ENCODE assay signal across 35 cellular contexts in the genomic region with DNA sequence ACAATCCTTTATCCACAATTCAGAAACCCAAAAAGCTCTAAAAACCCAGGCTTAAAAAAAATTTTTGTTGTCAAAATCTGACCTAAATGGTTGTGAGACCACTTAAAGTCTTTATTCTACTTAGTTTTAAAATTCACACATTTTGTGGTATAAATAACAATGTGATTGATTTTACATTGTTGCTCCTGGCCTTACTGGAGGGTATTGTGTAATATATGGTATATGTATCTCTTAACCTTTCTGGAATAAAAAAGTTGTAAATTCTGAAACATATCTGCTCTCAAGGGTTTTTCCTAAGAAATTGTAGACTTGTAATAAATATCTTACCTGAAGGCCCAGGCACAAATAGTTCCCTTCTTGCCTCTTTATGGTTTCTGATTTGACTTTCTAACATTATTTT.
"Had no signal": no experiment of that assay in that cellular context is flagged by ENCODE, and none has a peak within 500 bp of the region (broad histone marks: within the 10 kb centered on the region; RNA-seq: fewer than 3 reads in every experiment).

No MANE protein-coding gene starts in this region.

- DNase-seq: Karpas-422, Kasumi-1, MG63, MM.1S, MV-4-11, NCI-H1048, NCI-H1092, NCI-H1092 treated with DMSO at 0.1 percent for 48 hours, NCI-H1105, NCI-H1105 treated with DMSO at 0.1 percent for 48 hours, NCI-H1417, NCI-H1417 treated with DMSO at 0.1 percent for 48 hours, NCI-H1436, NCI-H146, NCI-H1694, NCI-H1694 treated with DMSO at 0.1 percent for 48 hours, NCI-H187, NCI-H187 treated with DMSO at 0.1 percent for 48 hours, NCI-H1930, NCI-H2029, NCI-H2029 treated with DMSO at 0.1 percent for 48 hours, NCI-H2081, NCI-H2081 treated with DMSO at 0.1 percent for 48 hours, NCI-H2107, NCI-H2171, NCI-H2171 treated with DMSO at 0.1 percent for 48 hours, NCI-H2227 treated with DMSO at 0.1 percent for 48 hours, NCI-H226, NCI-H345, NCI-H446, NCI-H446 treated with DMSO at 0.1 percent for 48 hours, NCI-H510A, NCI-H510A treated with DMSO at 0.1 percent for 48 hours, NCI-H524, NCI-H524 treated with DMSO at 0.1 percent for 48 hours had no signal

- H3K27me3 ChIP-seq: MG63 had no signal

- H3K9me3 ChIP-seq: MG63 had no signal

- H3K36me3 ChIP-seq: MG63 had no signal

- H3K4me3 ChIP-seq: MG63 had no signal
